37 cellular contexts compared by ENCODE assay signal in genomic region chr11:8312966-8313365, GRCh38. TPM values are rescaled to one million over a fixed set of nuclear protein-coding genes. Genes with fewer than 3 reads are reported as not detected.
"Had no signal": no experiment of that assay in that cellular context is flagged by ENCODE, and none has a peak within 500 bp of the region (broad histone marks: within the 10 kb centered on the region; RNA-seq: fewer than 3 reads in every experiment).

No MANE protein-coding gene starts in this region.

- H3K36me3 Mint-ChIP-seq: activated CD4-positive, alpha-beta memory T cell treated with anti-CD3 and anti-CD28 coated beads for 36 hours; activated naive CD4-positive, alpha-beta T cell treated with anti-CD3 and anti-CD28 coated beads, Interleukin-2, amount 10 ng/mL, durations not matched to agents 7 days and 5 days; activated naive CD8-positive, alpha-beta T cell had no signal

- H3K4me1 Mint-ChIP-seq: activated B cell treated with CpG ODN at 0.5 μM for 24 hours; activated naive CD4-positive, alpha-beta T cell treated with anti-CD3 and anti-CD28 coated beads, Interleukin-2, amount 10 ng/mL, durations not matched to agents 7 days and 5 days; activated naive CD8-positive, alpha-beta T cell treated with anti-CD3 and anti-CD28 coated beads, Interleukin-2, amount 50 U/mL, for 24 hours had no signal

- H3K4me1 ChIP-seq: Peyer's patch had no signal

- H3K27me3 Mint-ChIP-seq: activated B cell treated with CpG ODN at 0.5 μM for 24 hours; activated CD4-positive, alpha-beta memory T cell treated with anti-CD3 and anti-CD28 coated beads for 36 hours; activated naive CD4-positive, alpha-beta T cell treated with anti-CD3 and anti-CD28 coated beads, Interleukin-2, amount 10 ng/mL, durations not matched to agents 7 days and 5 days; activated naive CD8-positive, alpha-beta T cell; activated naive CD8-positive, alpha-beta T cell treated with anti-CD3 and anti-CD28 coated beads, Interleukin-2, amount 50 U/mL, for 24 hours had no signal

- H3K27ac ChIP-seq: brain microvascular endothelial cell, KMS-11, Peyer's patch, VCaP had no signal

- H3K27ac Mint-ChIP-seq: activated B cell treated with CpG ODN at 0.5 μM for 24 hours; activated CD4-positive, alpha-beta memory T cell treated with anti-CD3 and anti-CD28 coated beads for 36 hours; activated naive CD4-positive, alpha-beta T cell treated with anti-CD3 and anti-CD28 coated beads, Interleukin-2, amount 10 ng/mL, durations not matched to agents 7 days and 5 days; activated naive CD8-positive, alpha-beta T cell; activated naive CD8-positive, alpha-beta T cell treated with anti-CD3 and anti-CD28 coated beads, Interleukin-2, amount 50 U/mL, for 24 hours had no signal

- H3K36me3 ChIP-seq: brain microvascular endothelial cell, Peyer's patch had no signal

- H3K27me3 ChIP-seq: brain microvascular endothelial cell, Peyer's patch had no signal

- H3K4me2 ChIP-seq: KMS-11 had no signal

- H3K9me3 Mint-ChIP-seq: activated B cell treated with CpG ODN at 0.5 μM for 24 hours; activated CD4-positive, alpha-beta memory T cell treated with anti-CD3 and anti-CD28 coated beads for 36 hours; activated naive CD4-positive, alpha-beta T cell treated with anti-CD3 and anti-CD28 coated beads, Interleukin-2, amount 10 ng/mL, durations not matched to agents 7 days and 5 days; activated naive CD8-positive, alpha-beta T cell treated with anti-CD3 and anti-CD28 coated beads, Interleukin-2, amount 50 U/mL, for 24 hours had no signal

- H3K9me3 ChIP-seq: Peyer's patch had no signal

- H3K9ac ChIP-seq: KMS-11 had no signal

- H3K4me3 ChIP-seq: Peyer's patch had no signal

- H3K4me3 Mint-ChIP-seq: activated B cell treated with CpG ODN at 0.5 μM for 24 hours; activated CD4-positive, alpha-beta memory T cell treated with anti-CD3 and anti-CD28 coated beads for 36 hours; activated naive CD4-positive, alpha-beta T cell treated with anti-CD3 and anti-CD28 coated beads, Interleukin-2, amount 10 ng/mL, durations not matched to agents 7 days and 5 days; activated naive CD8-positive, alpha-beta T cell; activated naive CD8-positive, alpha-beta T cell treated with anti-CD3 and anti-CD28 coated beads, Interleukin-2, amount 50 U/mL, for 24 hours had no signal

- ATAC-seq: activated naive CD8-positive, alpha-beta T cell treated with anti-CD3 and anti-CD28 coated beads, Interleukin-2, amount 50 U/mL, for 24 hours; PC-3; Right ventricle myocardium inferior had no signal

- DNase-seq: activated B cell treated with CpG ODN at 0.5 μM for 24 hours; activated CD4-positive, alpha-beta memory T cell treated with anti-CD3 and anti-CD28 coated beads for 36 hours; activated CD4-positive, alpha-beta T cell treated with anti-CD3 and anti-CD28 coated beads for 4 hours; activated CD4-positive, alpha-beta T cell treated with anti-CD3 and anti-CD28 coated beads, Interleukin-2, amount 50 U/mL, for 1 hour; activated CD4-positive, CD25-positive, alpha-beta regulatory T cell treated with anti-CD3 and anti-CD28 coated beads, Interleukin-2, amount 50 U/mL, for 72 hours; activated CD8-positive, alpha-beta memory T cell treated with anti-CD3 and anti-CD28 coated beads, Interleukin-2, amount 50 U/mL, for 4 hours; activated effector memory CD4-positive, alpha-beta T cell treated with Interleukin-2 at 50 U/mL for 16 hours; activated naive CD4-positive, alpha-beta T cell treated with anti-CD3 and anti-CD28 coated beads, Interleukin-2, amount 10 ng/mL, durations not matched to agents 7 days and 5 days; activated naive CD8-positive, alpha-beta T cell treated with anti-CD3 and anti-CD28 coated beads, Interleukin-2, amount 50 U/mL, for 24 hours; activated T-cell treated with anti-CD3 and anti-CD28 coated beads, Interleukin-2, amount 50 U/mL, for 48 hours; brain microvascular endothelial cell; MM.1S; MV-4-11; NCI-H1092; NCI-H1436 treated with DMSO at 0.1 percent for 48 hours; NCI-H1694 treated with DMSO at 0.1 percent for 48 hours; NCI-H2029; NCI-H2171; NCI-H510A; NCI-H526; NCI-H748 treated with DMSO at 0.1 percent for 48 hours; NK-92 treated with Interleukin-12 subunit alpha and Interleukin-12 subunit beta, amount 100 ng/mL, for 24 hours; PC-3; RPMI8226; SIG-M5; SW 1271; T-helper 1 cell; T-helper 2 cell; T-helper 9 cell had no signal

RNA-seq across cellular contexts. Expression of gene LMO1, which starts 49.3 kb away (rescaled TPM):
- total RNA-seq: activated B cell treated with CpG ODN at 0.5 μM for 24 hours; activated CD4-positive, alpha-beta memory T cell treated with anti-CD3 and anti-CD28 coated beads for 36 hours; aorta; LHCN-M2; Peyer's patch; SK-MEL-5 had no signal
- polyA plus RNA-seq: aorta had no signal
